In the genomic region with DNA sequence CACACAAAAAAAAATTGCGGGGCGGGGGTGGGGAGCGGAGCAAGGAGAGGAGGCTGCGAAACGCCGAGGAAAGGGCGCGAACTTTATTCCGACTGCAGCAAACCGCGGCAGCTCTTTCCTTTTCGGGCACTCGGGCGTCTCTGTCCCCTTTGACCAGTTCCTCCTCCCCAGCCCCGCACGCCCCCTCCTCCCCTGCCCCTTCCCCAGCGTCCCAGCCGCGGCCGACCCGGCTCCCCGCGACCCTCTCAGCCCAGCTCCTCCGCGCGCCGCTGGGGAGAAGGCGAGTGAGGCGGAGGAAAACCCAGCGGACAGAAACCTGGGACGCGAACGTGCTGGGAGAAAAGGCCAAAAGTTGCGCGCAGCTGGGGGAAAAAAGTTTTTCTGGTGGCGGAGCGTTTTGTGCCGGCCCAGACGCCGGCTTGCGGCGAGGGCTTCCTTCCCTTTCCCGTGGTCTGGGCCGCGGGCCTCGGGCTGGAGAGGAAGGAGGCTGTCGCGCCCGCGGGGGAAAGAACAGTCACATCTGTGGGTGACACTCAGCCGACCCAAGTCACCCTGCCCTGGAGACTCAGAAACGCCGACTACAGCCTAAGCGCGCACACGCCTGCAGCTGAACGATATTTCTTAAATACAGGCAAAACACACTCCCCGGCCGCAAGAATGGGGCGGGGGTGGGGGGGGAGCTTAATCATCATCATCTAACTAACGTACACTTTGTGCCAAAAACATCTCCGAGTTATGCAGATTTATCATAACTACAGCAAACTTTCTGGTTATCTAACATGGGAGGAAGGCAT, we compare ENCODE assay signal across 8 cellular contexts. TPM values are rescaled to one million over a fixed set of nuclear protein-coding genes. Genes with fewer than 3 reads are reported as not detected.
DNase-seq lines count a peak whose midpoint lies in the region; ATAC-seq and TF ChIP-seq lines count a peak whose summit lies in the region.

No MANE protein-coding gene starts in this region.

- ATAC-seq in right lobe of liver = peak; percentile 53 to 79 (median 70)

- peaks cover 0 to 18% (median 0%) of the 10 kb centered on the region in 4 donors for H3K4me1 ChIP-seq in right lobe of liver

- intact Hi-C loops in right lobe of liver (cut with DNase I) = no loop called here

- H3K9me3 ChIP-seq in right lobe of liver = no peaks in the 10 kb centered on the region

- DNase-seq in DMS53 (lab: John Stamatoyannopoulos, UW) (peak; percentile 28), DMS53 treated with DMSO at 0.1 percent for 48 hours (lab: John Stamatoyannopoulos, UW; ENCODE audit: unreplicated experiment) (no peak), NCI-H69 (lab: John Stamatoyannopoulos, UW) (peak; percentile 74), dermis blood vessel endothelial cell (peak; percentile 63), right lobe of liver (peak in 2 of 3 donors; percentile 57 to 61), stromal cell of bone marrow (ENCODE audit: low read depth) (peak; percentile 86)
- DNase-seq in NK-92 treated with Interleukin-12 subunit alpha and Interleukin-12 subunit beta, amount 100 ng/mL, for 24 hours (lab: John Stamatoyannopoulos, UW) = no peak
- DNase-seq in activated CD4-positive, alpha-beta T cell treated with anti-CD3 and anti-CD28 coated beads, Interleukin-2, amount 50 U/mL, for 4 hours = no peak

- TF ChIP-seq CTCF in right lobe of liver (IDR thresholded peaks at IDR 0.05) = no peak

- peaks cover 0 to 8% of the 10 kb centered on the region in 2 donors for H3K27me3 ChIP-seq in right lobe of liver

- peak overlapping the region in 1 of 3 donors; percentile 9 for H3K27ac ChIP-seq in right lobe of liver

- no peak for TF ChIP-seq POLR2A in right lobe of liver (IDR thresholded peaks at IDR 0.05)

- H3K36me3 ChIP-seq in right lobe of liver = no peaks in the 10 kb centered on the region

- WGBS in right lobe of liver (ENCODE audit: insufficient coverage, low coverage, low lambda C conversion rate, missing lambda C conversion rate) = 1% methylated on average over 34 of the region's 62 CpGs

- peak overlapping the region; percentile 42 to 53 (median 42) for H3K4me3 ChIP-seq in right lobe of liver

RNA-seq across cellular contexts. Expression of a gene that starts 1.1 kb away (rescaled TPM):
- 8.6 and 12.1 TPM in 2 replicates for total RNA-seq in dermis blood vessel endothelial cell
- total RNA-seq in right lobe of liver = under 1 TPM; 0.22 to 0.80 (median 0.36) TPM

Comparison
In these comparisons a context has a peak if more than half of its experiments do, and no peak if none do; other contexts are left out.
1. DNase-seq: peak in DMS53 (single experiment), NCI-H69 (single experiment), dermis blood vessel endothelial cell (single experiment), right lobe of liver (2 of 3) and stromal cell of bone marrow (single experiment); none in DMS53 treated with DMSO at 0.1 percent for 48 hours (single experiment), NK-92 treated with Interleukin-12 subunit alpha and Interleukin-12 subunit beta, amount 100 ng/mL, for 24 hours (single experiment) and activated CD4-positive, alpha-beta T cell treated with anti-CD3 and anti-CD28 coated beads, Interleukin-2, amount 50 U/mL, for 4 hours (0 of 2).